ENCODE assay signal across 18 cellular contexts in the genomic region with DNA sequence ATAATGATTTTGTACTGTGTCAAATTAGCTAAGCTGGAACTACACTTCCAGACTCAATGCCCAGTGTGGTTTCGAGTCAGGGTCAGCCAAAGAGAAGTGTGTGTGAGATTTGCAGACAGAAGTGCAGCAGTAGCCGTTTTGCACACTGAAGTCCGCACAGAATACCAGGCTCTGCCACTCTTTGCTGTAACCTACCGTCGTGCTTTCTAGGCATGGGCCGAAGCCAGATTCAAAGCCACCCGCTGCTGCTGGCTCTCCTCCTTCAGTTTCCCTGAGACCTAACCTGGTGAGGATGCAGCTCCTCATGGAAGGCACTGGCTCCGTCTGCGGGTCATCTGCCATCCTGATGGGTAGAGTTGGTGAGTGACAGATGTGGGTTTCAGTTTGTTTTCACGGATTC. TPM values are rescaled to one million over a fixed set of nuclear protein-coding genes. Genes with fewer than 3 reads are reported as not detected.
DNase-seq lines count a peak whose midpoint lies in the region; FAIRE-seq and TF ChIP-seq lines count a peak whose summit lies in the region.
"Had no signal": no experiment of that assay in that cellular context is flagged by ENCODE, and none has a peak within 500 bp of the region (broad histone marks: within the 10 kb centered on the region; RNA-seq: fewer than 3 reads in every experiment).

No MANE protein-coding gene starts in this region.

- no peak overlapping the region for H2BK5ac ChIP-seq in mesendoderm (ENCODE audit: low read length)

- no peak overlapping the region for H3K23ac ChIP-seq in mesendoderm (ENCODE audit: low read length)

- H2AK5ac ChIP-seq in mesendoderm (ENCODE audit: low read length) = no peak overlapping the region

- no peak overlapping the region for H3K18ac ChIP-seq in mesendoderm (ENCODE audit: low read length)

- FAIRE-seq in HTR-8/SVneo (lab: Jason Lieb, UNC) = peak; percentile 64
- FAIRE-seq: A549, GM12878, HepG2 had no signal

- H3K9ac ChIP-seq in mesendoderm (ENCODE audit: low read length) = no peak overlapping the region

- H2BK15ac ChIP-seq in mesendoderm (replicated peaks; ENCODE audit: low read depth) = no peak overlapping the region

- no peak for TF ChIP-seq CTCF in glutamatergic neuron (IDR thresholded peaks at IDR 0.05; ENCODE audit: partially characterized antibody, unreplicated experiment)

- peak overlapping the region; percentile 71 for H3K27ac Mint-ChIP-seq in glutamatergic neuron (ENCODE audit: unreplicated experiment)
- H3K27ac Mint-ChIP-seq: CD4-positive, alpha-beta memory T cell; GM23338 had no signal

- no CpG with 5 or more reads among the region's 10 CpGs for WGBS in mesendoderm (ENCODE audit: extremely low coverage, insufficient coverage, low lambda C conversion rate)

- H3K36me3 Mint-ChIP-seq in glutamatergic neuron (ENCODE audit: unreplicated experiment) = peaks cover 12% of the 10 kb centered on the region
- H3K36me3 Mint-ChIP-seq: CD4-positive, alpha-beta memory T cell had no signal

- no peaks in the 10 kb centered on the region for H3K79me1 ChIP-seq in mesendoderm (ENCODE audit: low read length)

- H3K4me3 Mint-ChIP-seq in glutamatergic neuron (ENCODE audit: unreplicated experiment) = peak overlapping the region; percentile 32
- H3K4me3 Mint-ChIP-seq: CD4-positive, alpha-beta memory T cell; GM23338 had no signal

- no peaks in the 10 kb centered on the region for H3K36me3 ChIP-seq in mesendoderm (ENCODE audit: control insufficient read depth, insufficient read depth, low read length)
- H3K36me3 ChIP-seq: BE2C had no signal

- no peak overlapping the region for H3K56ac ChIP-seq in mesendoderm (ENCODE audit: low read length)

- no peak overlapping the region for H3K4ac ChIP-seq in mesendoderm (ENCODE audit: low read depth, low read length)

- H3K4me3 ChIP-seq in mesendoderm (ENCODE audit: low read length) = no peak overlapping the region
- H3K4me3 ChIP-seq: A549, GM12878, GM23338 had no signal

- H3K9me3 Mint-ChIP-seq in glutamatergic neuron (ENCODE audit: unreplicated experiment) = peaks cover 26% of the 10 kb centered on the region
- H3K9me3 Mint-ChIP-seq: GM23338 had no signal

- no peak for DNase-seq in HTR-8/SVneo (ENCODE audit: insufficient read length, low spot score)
- peak; percentile 20 for DNase-seq in activated CD8-positive, alpha-beta memory T cell treated with anti-CD3 and anti-CD28 coated beads, Interleukin-2, amount 50 U/mL, for 48 hours
- no peak for DNase-seq in glutamatergic neuron
- peak; percentile 12 for DNase-seq in ureter (ENCODE audit: low spot score)
- DNase-seq in activated CD4-positive, alpha-beta T cell treated with anti-CD3 and anti-CD28 coated beads for 4 hours = no peak
- no peak for DNase-seq in mesendoderm
- DNase-seq: BE2C; CD4-positive, alpha-beta memory T cell; DMS79; H7 had no signal

- H3K27me3 Mint-ChIP-seq in glutamatergic neuron (ENCODE audit: unreplicated experiment) = peaks cover 6% of the 10 kb centered on the region

- no peak overlapping the region for H3K27ac ChIP-seq in mesendoderm (ENCODE audit: low read depth, low read length)
- H3K27ac ChIP-seq: A549, C4-2B had no signal

- no peak overlapping the region for H4K5ac ChIP-seq in mesendoderm (ENCODE audit: low read length)

- H3K4me1 ChIP-seq in mesendoderm (ENCODE audit: control insufficient read depth, low read depth, low read length) = no peaks in the 10 kb centered on the region
- H3K4me1 ChIP-seq: A549, BE2C had no signal

- H3K27me3 ChIP-seq in mesendoderm (ENCODE audit: insufficient read depth, low read length, poor library complexity) = no peaks in the 10 kb centered on the region
- H3K27me3 ChIP-seq: BE2C had no signal

- no peak overlapping the region for H2BK120ac ChIP-seq in mesendoderm (ENCODE audit: low read depth, low read length)

- peaks cover 39% of the 10 kb centered on the region for H3K4me1 Mint-ChIP-seq in glutamatergic neuron (ENCODE audit: low read depth, unreplicated experiment)
- H3K4me1 Mint-ChIP-seq: CD4-positive, alpha-beta memory T cell had no signal

- H4K8ac ChIP-seq in mesendoderm (ENCODE audit: low read depth, low read length) = no peak overlapping the region

- no peaks in the 10 kb centered on the region for H3K79me2 ChIP-seq in mesendoderm (ENCODE audit: control insufficient read depth, insufficient read depth, low read length)

- H3K4me2 ChIP-seq in mesendoderm (ENCODE audit: low read length) = no peak overlapping the region
- H3K4me2 ChIP-seq: A549, GM23338 had no signal

RNA-seq across cellular contexts. Expression of a gene that starts 48.8 kb away (rescaled TPM):
- total RNA-seq in glutamatergic neuron (ENCODE audit: unreplicated experiment) = 14.6 TPM
- total RNA-seq in ureter = not detected
- polyA plus RNA-seq in mesendoderm (2013, experiment 1 of 2) = not detected
- 0.04 TPM for polyA plus RNA-seq in mesendoderm (2013, experiment 2 of 2)
- total RNA-seq: CD4-positive, alpha-beta memory T cell; G401; GM12878; GM23338; HepG2; HT1080 had no signal
- polyA plus RNA-seq: A549; AG04450; CD4-positive, alpha-beta memory T cell had no signal

RNA-seq across cellular contexts. Expression of a gene that starts 49.3 kb away (rescaled TPM):
- total RNA-seq in glutamatergic neuron (ENCODE audit: unreplicated experiment) (not detected), ureter (3.4 TPM)
- polyA plus RNA-seq in mesendoderm (2013, experiment 1 of 2) = 0.18 TPM
- 0.13 TPM for polyA plus RNA-seq in mesendoderm (2013, experiment 2 of 2)
- total RNA-seq: G401 had no signal
- polyA plus RNA-seq: A549 had no signal

Comparison
In these comparisons a context has a peak if more than half of its experiments do, and no peak if none do; other contexts are left out.
1. DNase-seq: peak in activated CD8-positive, alpha-beta memory T cell treated with anti-CD3 and anti-CD28 coated beads, Interleukin-2, amount 50 U/mL, for 48 hours (single experiment) and ureter (single experiment); none in HTR-8/SVneo (single experiment), glutamatergic neuron (single experiment), activated CD4-positive, alpha-beta T cell treated with anti-CD3 and anti-CD28 coated beads for 4 hours (0 of 2) and mesendoderm (single experiment).
2. RNA of a gene that starts 48.8 kb away (total RNA-seq): 14.6 TPM in glutamatergic neuron (single experiment); not detected in ureter (single experiment); every median in the first group is over 10 times any median in the second.